Comparison of ENCODE assay signal across 1 cellular context in the genomic region with DNA sequence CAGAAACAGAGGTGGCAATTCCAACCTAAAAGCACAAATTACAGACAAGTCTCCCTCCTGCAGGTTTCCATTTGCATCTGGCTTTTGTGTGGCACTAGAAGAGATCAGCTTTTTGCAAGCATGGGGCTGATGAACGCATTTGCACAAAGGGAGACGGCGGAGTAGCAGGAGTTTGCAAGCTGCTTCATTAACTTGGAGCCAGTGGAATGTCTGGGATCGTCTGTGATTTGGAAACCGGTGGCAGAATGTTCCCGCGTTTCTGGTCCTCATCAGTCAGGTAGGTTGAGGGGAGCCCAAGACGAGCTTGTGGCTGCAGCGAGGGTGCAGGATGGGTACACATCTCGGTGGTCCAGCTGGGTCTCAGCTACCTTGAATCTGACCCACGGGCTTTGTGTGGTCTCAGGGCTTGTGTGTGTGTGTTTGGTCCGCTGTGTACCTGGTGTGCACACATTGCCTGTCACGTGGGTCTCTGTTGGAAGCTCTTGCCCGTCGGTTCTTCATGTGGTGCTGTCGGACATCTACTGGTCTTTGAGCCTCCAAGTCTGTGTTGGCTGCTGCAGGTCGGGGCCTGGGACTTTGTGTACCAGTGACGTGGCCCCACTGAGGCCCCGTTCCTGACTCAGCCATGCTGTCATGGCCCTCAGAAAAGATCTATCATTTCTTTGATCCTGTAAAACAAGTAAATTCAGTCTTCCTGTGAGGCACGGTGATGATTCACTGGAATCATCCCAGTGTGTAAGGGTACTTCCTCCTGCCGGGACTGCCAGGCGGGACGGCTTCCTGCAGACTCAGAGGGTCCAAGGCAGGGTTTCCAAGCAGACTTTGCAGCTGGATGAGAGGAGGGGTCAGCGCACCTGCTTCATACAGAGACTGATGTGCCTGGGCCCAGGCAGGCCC.
TF ChIP-seq lines count a peak whose summit lies in the region.

No MANE protein-coding gene starts in this region.

TF ChIP-seq in HepG2, 621 proteins besides CTCF, POLR2A, EP300 and RAD21 (continued from another document):
- TF ChIP-seq, protein P1, sequence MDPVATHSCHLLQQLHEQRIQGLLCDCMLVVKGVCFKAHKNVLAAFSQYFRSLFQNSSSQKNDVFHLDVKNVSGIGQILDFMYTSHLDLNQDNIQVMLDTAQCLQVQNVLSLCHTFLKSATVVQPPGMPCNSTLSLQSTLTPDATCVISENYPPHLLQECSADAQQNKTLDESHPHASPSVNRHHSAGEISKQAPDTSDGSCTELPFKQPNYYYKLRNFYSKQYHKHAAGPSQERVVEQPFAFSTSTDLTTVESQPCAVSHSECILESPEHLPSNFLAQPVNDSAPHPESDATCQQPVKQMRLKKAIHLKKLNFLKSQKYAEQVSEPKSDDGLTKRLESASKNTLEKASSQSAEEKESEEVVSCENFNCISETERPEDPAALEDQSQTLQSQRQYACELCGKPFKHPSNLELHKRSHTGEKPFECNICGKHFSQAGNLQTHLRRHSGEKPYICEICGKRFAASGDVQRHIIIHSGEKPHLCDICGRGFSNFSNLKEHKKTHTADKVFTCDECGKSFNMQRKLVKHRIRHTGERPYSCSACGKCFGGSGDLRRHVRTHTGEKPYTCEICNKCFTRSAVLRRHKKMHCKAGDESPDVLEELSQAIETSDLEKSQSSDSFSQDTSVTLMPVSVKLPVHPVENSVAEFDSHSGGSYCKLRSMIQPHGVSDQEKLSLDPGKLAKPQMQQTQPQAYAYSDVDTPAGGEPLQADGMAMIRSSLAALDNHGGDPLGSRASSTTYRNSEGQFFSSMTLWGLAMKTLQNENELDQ (CRISPR knock-in tag; IDR thresholded peaks at IDR 0.05; ENCODE audit: borderline replicate concordance): no peak
- no peak for TF ChIP-seq KDM5B (CRISPR knock-in tag; IDR thresholded peaks at IDR 0.05; ENCODE audit: borderline replicate concordance)
- no peak for TF ChIP-seq ZNF33B (CRISPR knock-in tag; IDR thresholded peaks at IDR 0.05)
- TF ChIP-seq ZNF768 (CRISPR knock-in tag; IDR thresholded peaks at IDR 0.05): no peak
- no peak for TF ChIP-seq KMT2A (CRISPR knock-in tag; IDR thresholded peaks at IDR 0.05)
- peak; percentile 45; the same call in 1 of the 2 replicates for TF ChIP-seq MED1 (CRISPR knock-in tag; IDR thresholded peaks at IDR 0.05)
- TF ChIP-seq, protein P2, sequence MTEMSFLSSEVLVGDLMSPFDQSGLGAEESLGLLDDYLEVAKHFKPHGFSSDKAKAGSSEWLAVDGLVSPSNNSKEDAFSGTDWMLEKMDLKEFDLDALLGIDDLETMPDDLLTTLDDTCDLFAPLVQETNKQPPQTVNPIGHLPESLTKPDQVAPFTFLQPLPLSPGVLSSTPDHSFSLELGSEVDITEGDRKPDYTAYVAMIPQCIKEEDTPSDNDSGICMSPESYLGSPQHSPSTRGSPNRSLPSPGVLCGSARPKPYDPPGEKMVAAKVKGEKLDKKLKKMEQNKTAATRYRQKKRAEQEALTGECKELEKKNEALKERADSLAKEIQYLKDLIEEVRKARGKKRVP (CRISPR knock-in tag; IDR thresholded peaks at IDR 0.05): no peak
- no peak for TF ChIP-seq NR3C1 (CRISPR knock-in tag; IDR thresholded peaks at IDR 0.05)
- TF ChIP-seq HNRNPUL1 (IDR thresholded peaks at IDR 0.05; ENCODE audit: low read depth, low read length): no peak
- no peak for TF ChIP-seq ZNF337 (CRISPR knock-in tag; IDR thresholded peaks at IDR 0.05; ENCODE audit: borderline replicate concordance, low read depth)
- TF ChIP-seq, protein P3, sequence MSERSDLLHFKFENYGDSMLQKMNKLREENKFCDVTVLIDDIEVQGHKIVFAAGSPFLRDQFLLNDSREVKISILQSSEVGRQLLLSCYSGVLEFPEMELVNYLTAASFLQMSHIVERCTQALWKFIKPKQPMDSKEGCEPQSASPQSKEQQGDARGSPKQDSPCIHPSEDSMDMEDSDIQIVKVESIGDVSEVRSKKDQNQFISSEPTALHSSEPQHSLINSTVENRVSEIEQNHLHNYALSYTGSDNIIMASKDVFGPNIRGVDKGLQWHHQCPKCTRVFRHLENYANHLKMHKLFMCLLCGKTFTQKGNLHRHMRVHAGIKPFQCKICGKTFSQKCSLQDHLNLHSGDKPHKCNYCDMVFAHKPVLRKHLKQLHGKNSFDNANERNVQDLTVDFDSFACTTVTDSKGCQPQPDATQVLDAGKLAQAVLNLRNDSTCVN (CRISPR knock-in tag; IDR thresholded peaks at IDR 0.05; ENCODE audit: borderline replicate concordance): no peak
- TF ChIP-seq PHF21A (CRISPR knock-in tag; IDR thresholded peaks at IDR 0.05): no peak
- TF ChIP-seq, protein P4, sequence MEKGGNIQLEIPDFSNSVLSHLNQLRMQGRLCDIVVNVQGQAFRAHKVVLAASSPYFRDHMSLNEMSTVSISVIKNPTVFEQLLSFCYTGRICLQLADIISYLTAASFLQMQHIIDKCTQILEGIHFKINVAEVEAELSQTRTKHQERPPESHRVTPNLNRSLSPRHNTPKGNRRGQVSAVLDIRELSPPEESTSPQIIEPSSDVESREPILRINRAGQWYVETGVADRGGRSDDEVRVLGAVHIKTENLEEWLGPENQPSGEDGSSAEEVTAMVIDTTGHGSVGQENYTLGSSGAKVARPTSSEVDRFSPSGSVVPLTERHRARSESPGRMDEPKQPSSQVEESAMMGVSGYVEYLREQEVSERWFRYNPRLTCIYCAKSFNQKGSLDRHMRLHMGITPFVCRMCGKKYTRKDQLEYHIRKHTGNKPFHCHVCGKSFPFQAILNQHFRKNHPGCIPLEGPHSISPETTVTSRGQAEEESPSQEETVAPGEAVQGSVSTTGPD (CRISPR knock-in tag; IDR thresholded peaks at IDR 0.05): no peak
- TF ChIP-seq ZNF432 (CRISPR knock-in tag; IDR thresholded peaks at IDR 0.05; ENCODE audit: borderline replicate concordance): no peak
- TF ChIP-seq, protein P5, sequence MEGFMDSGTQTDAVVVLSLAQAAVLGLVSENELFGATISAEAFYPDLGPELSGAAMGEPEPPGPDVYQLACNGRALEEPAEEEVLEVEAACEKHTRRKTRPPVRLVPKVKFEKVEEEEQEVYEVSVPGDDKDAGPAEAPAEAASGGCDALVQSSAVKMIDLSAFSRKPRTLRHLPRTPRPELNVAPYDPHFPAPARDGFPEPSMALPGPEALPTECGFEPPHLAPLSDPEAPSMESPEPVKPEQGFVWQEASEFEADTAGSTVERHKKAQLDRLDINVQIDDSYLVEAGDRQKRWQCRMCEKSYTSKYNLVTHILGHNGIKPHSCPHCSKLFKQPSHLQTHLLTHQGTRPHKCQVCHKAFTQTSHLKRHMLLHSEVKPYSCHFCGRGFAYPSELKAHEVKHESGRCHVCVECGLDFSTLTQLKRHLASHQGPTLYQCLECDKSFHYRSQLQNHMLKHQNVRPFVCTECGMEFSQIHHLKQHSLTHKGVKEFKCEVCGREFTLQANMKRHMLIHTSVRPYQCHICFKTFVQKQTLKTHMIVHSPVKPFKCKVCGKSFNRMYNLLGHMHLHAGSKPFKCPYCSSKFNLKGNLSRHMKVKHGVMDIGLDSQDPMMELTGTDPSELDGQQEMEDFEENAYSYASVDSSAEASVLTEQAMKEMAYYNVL (CRISPR knock-in tag; IDR thresholded peaks at IDR 0.05; ENCODE audit: borderline replicate concordance): no peak
- no peak for TF ChIP-seq ZNF644 (CRISPR knock-in tag; IDR thresholded peaks at IDR 0.05; ENCODE audit: low read depth)
- no peak for TF ChIP-seq RXRA (CRISPR knock-in tag; IDR thresholded peaks at IDR 0.05)
- TF ChIP-seq, protein P6, sequence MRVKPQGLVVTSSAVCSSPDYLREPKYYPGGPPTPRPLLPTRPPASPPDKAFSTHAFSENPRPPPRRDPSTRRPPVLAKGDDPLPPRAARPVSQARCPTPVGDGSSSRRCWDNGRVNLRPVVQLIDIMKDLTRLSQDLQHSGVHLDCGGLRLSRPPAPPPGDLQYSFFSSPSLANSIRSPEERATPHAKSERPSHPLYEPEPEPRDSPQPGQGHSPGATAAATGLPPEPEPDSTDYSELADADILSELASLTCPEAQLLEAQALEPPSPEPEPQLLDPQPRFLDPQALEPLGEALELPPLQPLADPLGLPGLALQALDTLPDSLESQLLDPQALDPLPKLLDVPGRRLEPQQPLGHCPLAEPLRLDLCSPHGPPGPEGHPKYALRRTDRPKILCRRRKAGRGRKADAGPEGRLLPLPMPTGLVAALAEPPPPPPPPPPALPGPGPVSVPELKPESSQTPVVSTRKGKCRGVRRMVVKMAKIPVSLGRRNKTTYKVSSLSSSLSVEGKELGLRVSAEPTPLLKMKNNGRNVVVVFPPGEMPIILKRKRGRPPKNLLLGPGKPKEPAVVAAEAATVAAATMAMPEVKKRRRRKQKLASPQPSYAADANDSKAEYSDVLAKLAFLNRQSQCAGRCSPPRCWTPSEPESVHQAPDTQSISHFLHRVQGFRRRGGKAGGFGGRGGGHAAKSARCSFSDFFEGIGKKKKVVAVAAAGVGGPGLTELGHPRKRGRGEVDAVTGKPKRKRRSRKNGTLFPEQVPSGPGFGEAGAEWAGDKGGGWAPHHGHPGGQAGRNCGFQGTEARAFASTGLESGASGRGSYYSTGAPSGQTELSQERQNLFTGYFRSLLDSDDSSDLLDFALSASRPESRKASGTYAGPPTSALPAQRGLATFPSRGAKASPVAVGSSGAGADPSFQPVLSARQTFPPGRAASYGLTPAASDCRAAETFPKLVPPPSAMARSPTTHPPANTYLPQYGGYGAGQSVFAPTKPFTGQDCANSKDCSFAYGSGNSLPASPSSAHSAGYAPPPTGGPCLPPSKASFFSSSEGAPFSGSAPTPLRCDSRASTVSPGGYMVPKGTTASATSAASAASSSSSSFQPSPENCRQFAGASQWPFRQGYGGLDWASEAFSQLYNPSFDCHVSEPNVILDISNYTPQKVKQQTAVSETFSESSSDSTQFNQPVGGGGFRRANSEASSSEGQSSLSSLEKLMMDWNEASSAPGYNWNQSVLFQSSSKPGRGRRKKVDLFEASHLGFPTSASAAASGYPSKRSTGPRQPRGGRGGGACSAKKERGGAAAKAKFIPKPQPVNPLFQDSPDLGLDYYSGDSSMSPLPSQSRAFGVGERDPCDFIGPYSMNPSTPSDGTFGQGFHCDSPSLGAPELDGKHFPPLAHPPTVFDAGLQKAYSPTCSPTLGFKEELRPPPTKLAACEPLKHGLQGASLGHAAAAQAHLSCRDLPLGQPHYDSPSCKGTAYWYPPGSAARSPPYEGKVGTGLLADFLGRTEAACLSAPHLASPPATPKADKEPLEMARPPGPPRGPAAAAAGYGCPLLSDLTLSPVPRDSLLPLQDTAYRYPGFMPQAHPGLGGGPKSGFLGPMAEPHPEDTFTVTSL (CRISPR knock-in tag; IDR thresholded peaks at IDR 0.05; ENCODE audit: borderline replicate concordance): peak; percentile 46; the same call in 1 of the 2 replicates
- no peak for TF ChIP-seq SSRP1 (CRISPR knock-in tag; IDR thresholded peaks at IDR 0.05)
TF ChIP-seq in HepG2: peak in this region for 26.
